Comparison of ENCODE assay signal across 14 cellular contexts in the genomic region with DNA sequence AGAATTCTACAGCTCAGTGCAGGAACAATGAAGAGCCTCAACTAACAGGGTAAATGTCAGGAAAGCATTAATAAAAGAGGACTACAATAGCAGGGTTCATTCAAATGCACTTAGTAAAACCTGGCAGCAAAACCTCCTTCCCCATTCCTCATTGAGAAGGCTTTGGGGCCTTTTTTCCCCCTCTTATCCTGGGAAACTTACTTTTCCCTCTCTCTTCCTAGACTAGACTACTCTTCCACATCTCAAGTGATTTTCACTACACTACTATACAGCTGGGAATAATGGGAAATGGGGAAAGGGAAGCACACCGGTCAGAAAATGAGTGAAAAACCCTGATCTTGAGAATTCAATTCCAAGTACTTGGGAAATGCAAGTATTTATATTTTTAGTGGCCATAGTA. TPM values are rescaled to one million over a fixed set of nuclear protein-coding genes. Genes with fewer than 3 reads are reported as not detected.
DNase-seq lines count a peak whose midpoint lies in the region; ATAC-seq, FAIRE-seq and TF ChIP-seq lines count a peak whose summit lies in the region.
"Had no signal": no experiment of that assay in that cellular context is flagged by ENCODE, and none has a peak within 500 bp of the region (broad histone marks: within the 10 kb centered on the region; RNA-seq: fewer than 3 reads in every experiment).

No MANE protein-coding gene starts in this region.

- DNase-seq in Calu3 (no peak), natural killer cell (no peak), D721Med (ENCODE audit: insufficient read length, low spot score) (no peak)
- no peak for DNase-seq in stimulated activated CD4-positive, alpha-beta T cell treated with anti-CD3 and anti-CD28 coated beads, Interleukin-4, amount 100 ng/mL, for 4 hours
- DNase-seq: esophagus squamous epithelium, heart left ventricle, NCI-H1092 treated with DMSO at 0.1 percent for 48 hours, NCI-H2227 treated with DMSO at 0.1 percent for 48 hours had no signal

- TF ChIP-seq CTCF in Calu3 (IDR thresholded peaks at IDR 0.05; ENCODE audit: unreplicated experiment): no peak
- no peak for TF ChIP-seq CTCF in HEK293 (tag by site-specific recombination; IDR thresholded peaks at IDR 0.05)
- TF ChIP-seq CTCF in natural killer cell (IDR thresholded peaks at IDR 0.05): no peak
- no peak for TF ChIP-seq CTCF in D721Med (IDR thresholded peaks at IDR 0.05; ENCODE audit: insufficient read depth, missing control alignments)

- H3K27me3 Mint-ChIP-seq in Calu3 (ENCODE audit: unreplicated experiment) (no peaks in the 10 kb centered on the region), natural killer cell (ENCODE audit: low read depth in 2 of 2) (no peaks in the 10 kb centered on the region)
- H3K27me3 Mint-ChIP-seq in activated T-helper 17 cell treated with anti-CD3 and anti-CD28 coated beads, Interleukin-2, amount 50 U/mL, for 72 hours: no peaks in the 10 kb centered on the region

- no TSS peak for BruUV-seq in Calu3 (replicated peaks; lab: Mats Ljungman, UMichigan)

- H3K4me1 ChIP-seq in HEK293 (ENCODE audit: control insufficient read depth, insufficient read depth, low read length): peaks cover 4% of the 10 kb centered on the region
- H3K4me1 ChIP-seq: prostate gland had no signal

- peaks cover 80 to 97% of the 10 kb centered on the region in 2 experiments for H3K36me3 ChIP-seq in HEK293 (ENCODE audit: control insufficient read depth in 2 of 2, insufficient read depth in 1 of 2, low read length in 2 of 2)

- peaks cover 11% of the 10 kb centered on the region for H3K4me1 Mint-ChIP-seq in Calu3 (ENCODE audit: low read depth, unreplicated experiment)
- H3K4me1 Mint-ChIP-seq in activated T-helper 17 cell treated with anti-CD3 and anti-CD28 coated beads, Interleukin-2, amount 50 U/mL, for 72 hours: peaks cover 33% of the 10 kb centered on the region
- peaks cover 35 to 45% of the 10 kb centered on the region in 2 donors for H3K4me1 Mint-ChIP-seq in natural killer cell

- no peak for FAIRE-seq in D721Med (lab: Jason Lieb, UNC)

- H3K4me3 ChIP-seq in HEK293 (ENCODE audit: low read depth, low read length): no peak overlapping the region
- H3K4me3 ChIP-seq: BLaER1 treated with 17β-estradiol and CSF1 and Interleukin-3, amounts not matched to agents 10 nM and 100 nM; coronary artery; esophagus squamous epithelium; heart left ventricle; prostate gland had no signal

- POLR2A ChIA-PET in HEK293 (lab: Yijun Ruan, JAX): no interaction called here

- CTCF ChIA-PET in Calu3 (lab: Charles Lee) (no interaction called here), HEK293 (lab: Yijun Ruan, JAX) (no interaction called here)

- no peaks in the 10 kb centered on the region for H3K9me3 ChIP-seq in HEK293 (ENCODE audit: control insufficient read depth, insufficient read depth, low read depth, low read length)
- H3K9me3 ChIP-seq: BLaER1 treated with 17β-estradiol and CSF1 and Interleukin-3, amounts not matched to agents 10 nM and 100 nM; esophagus squamous epithelium; heart left ventricle; prostate gland had no signal

- H3K4me3 Mint-ChIP-seq in Calu3 (ENCODE audit: low read depth, unreplicated experiment) (no peak overlapping the region), natural killer cell (peak overlapping the region; percentile 2)
- H3K4me3 Mint-ChIP-seq in activated T-helper 17 cell treated with anti-CD3 and anti-CD28 coated beads, Interleukin-2, amount 50 U/mL, for 72 hours: no peak overlapping the region

- H3K9me3 Mint-ChIP-seq in Calu3 (ENCODE audit: low read depth, unreplicated experiment): no peaks in the 10 kb centered on the region
- H3K9me3 Mint-ChIP-seq in activated T-helper 17 cell treated with anti-CD3 and anti-CD28 coated beads, Interleukin-2, amount 50 U/mL, for 72 hours: no peaks in the 10 kb centered on the region
- no peaks in the 10 kb centered on the region for H3K9me3 Mint-ChIP-seq in natural killer cell

- H3K36me3 Mint-ChIP-seq in Calu3 (ENCODE audit: insufficient read depth, unreplicated experiment) (peaks cover 98% of the 10 kb centered on the region), natural killer cell (peaks cover 32% of the 10 kb centered on the region)
- H3K36me3 Mint-ChIP-seq in activated T-helper 17 cell treated with anti-CD3 and anti-CD28 coated beads, Interleukin-2, amount 50 U/mL, for 72 hours (ENCODE audit: low read depth): peaks cover 100% of the 10 kb centered on the region

- peak overlapping the region; percentile 40 for H3K27ac Mint-ChIP-seq in Calu3 (ENCODE audit: unreplicated experiment)
- peak overlapping the region; percentile 41 for H3K27ac Mint-ChIP-seq in activated T-helper 17 cell treated with anti-CD3 and anti-CD28 coated beads, Interleukin-2, amount 50 U/mL, for 72 hours
- H3K27ac Mint-ChIP-seq in natural killer cell: peak overlapping the region; percentile 70 to 84

- intact Hi-C loops in Calu3 (cut with micrococcal nuclease; ENCODE audit: unreplicated experiment) (loop anchor here (2.0 kb wide), 1 partner anchor 30 kb away; no protein-coding TSS in a partner anchor), natural killer cell (cut with micrococcal nuclease) (loop anchor here (5.0 to 10.0 kb wide), 3 partner anchors 33 to 244 kb away; partner anchors contain the start of gene RBM39)

- H3K27ac ChIP-seq in HEK293 (ENCODE audit: extremely low read depth, low read depth, low read length): no peak overlapping the region
- H3K27ac ChIP-seq: BLaER1 treated with 17β-estradiol and CSF1 and Interleukin-3, amounts not matched to agents 10 nM and 100 nM; coronary artery; esophagus squamous epithelium; heart left ventricle; prostate gland had no signal

- no peak for ATAC-seq in activated T-helper 17 cell treated with anti-CD3 and anti-CD28 coated beads, Interleukin-2, amount 50 U/mL, for 72 hours (replicated peaks)
- ATAC-seq in natural killer cell: no peak
- no peak for ATAC-seq in HG02571 (IDR thresholded peaks at IDR 0.05; ENCODE audit: unreplicated experiment)
- ATAC-seq: heart left ventricle had no signal

TF ChIP-seq in HEK293, 187 proteins besides CTCF, POLR2A, EP300 and RAD21:
- TF ChIP-seq ZNF610 (tag by site-specific recombination; IDR thresholded peaks at IDR 0.05; ENCODE audit: borderline replicate concordance) (no peak), IKZF3 (tag by site-specific recombination; IDR thresholded peaks at IDR 0.05) (peak; percentile 42; the same call in 1 of the 2 replicates), PRDM1 (tag by site-specific recombination; IDR thresholded peaks at IDR 0.05) (peak; percentile 95), ZNF16 (tag by site-specific recombination; IDR thresholded peaks at IDR 0.05; ENCODE audit: low read depth) (no peak)

RNA-seq across cellular contexts. Expression of gene ROMO1, which starts 10.1 kb away (rescaled TPM):
- total RNA-seq in Calu3 (2022) (230 and 267 TPM in 2 replicates), natural killer cell (10 to 100 TPM; 38.3 to 49.7 (median 40.5) TPM)
- total RNA-seq in activated T-helper 17 cell treated with anti-CD3 and anti-CD28 coated beads, Interleukin-2, amount 50 U/mL, for 72 hours: 100 to 1,000 TPM in 1 of 2 donors, 10 to 100 TPM in 1; 93.0 to 134 TPM

RNA-seq across cellular contexts. Expression of gene NFS1, which starts 10.1 kb away (rescaled TPM):
- total RNA-seq in Calu3 (2022): 44.6 and 53.0 TPM in 2 replicates
- 10 to 100 TPM; 41.1 to 49.2 TPM for total RNA-seq in activated T-helper 17 cell treated with anti-CD3 and anti-CD28 coated beads, Interleukin-2, amount 50 U/mL, for 72 hours
- total RNA-seq in natural killer cell: 10 to 100 TPM; 11.3 to 20.8 (median 16.0) TPM

RNA-seq across cellular contexts. Expression of gene RBM39, which starts 32.8 kb away (rescaled TPM):
- 422 and 479 TPM in 2 replicates for total RNA-seq in Calu3 (2022)
- 100 to 1,000 TPM; 295 to 359 TPM for total RNA-seq in activated T-helper 17 cell treated with anti-CD3 and anti-CD28 coated beads, Interleukin-2, amount 50 U/mL, for 72 hours
- 1,000 to 10,000 TPM; 1,431 to 1,555 (median 1,445) TPM for total RNA-seq in natural killer cell

RNA-seq across cellular contexts. Expression of gene CPNE1, which starts 44.6 kb away (rescaled TPM):
- total RNA-seq in Calu3 (2022) (458 and 505 TPM in 2 replicates), natural killer cell (100 to 1,000 TPM; 298 to 342 (median 334) TPM)
- total RNA-seq in activated T-helper 17 cell treated with anti-CD3 and anti-CD28 coated beads, Interleukin-2, amount 50 U/mL, for 72 hours: 100 to 1,000 TPM; 269 to 280 TPM

RNA-seq across cellular contexts. Expression of gene RBM12, which starts 44.6 kb away (rescaled TPM):
- total RNA-seq in Calu3 (2022) (125 and 133 TPM in 2 replicates), natural killer cell (100 to 1,000 TPM in 1 of 3 donors, 10 to 100 TPM in 2; 80.9 to 112 (median 89.4) TPM)
- 100 to 1,000 TPM; 106 to 116 TPM for total RNA-seq in activated T-helper 17 cell treated with anti-CD3 and anti-CD28 coated beads, Interleukin-2, amount 50 U/mL, for 72 hours
